1 cellular context compared by ENCODE assay signal in the genomic region with DNA sequence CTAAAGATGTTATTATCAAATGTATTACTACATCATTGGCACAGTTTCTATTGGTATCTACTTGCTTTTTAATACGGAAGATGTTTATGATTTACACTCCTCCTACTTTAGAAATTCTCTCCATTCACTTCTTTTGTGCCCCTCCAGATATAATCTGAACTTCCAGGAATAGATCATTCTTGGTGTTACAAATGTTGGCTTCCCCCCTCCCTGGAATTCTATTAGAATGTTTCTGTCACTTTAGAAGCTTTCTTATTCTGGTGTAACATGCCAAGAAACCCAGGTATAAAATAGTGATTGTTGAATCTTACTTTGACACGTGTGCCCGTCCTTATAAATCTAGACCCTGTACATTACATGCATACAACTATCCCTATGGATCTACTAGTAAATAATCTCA.
TF ChIP-seq lines count a peak whose summit lies in the region.

No MANE protein-coding gene starts in this region.

TF ChIP-seq in GM12878, 131 proteins besides CTCF, POLR2A, EP300 and RAD21:
- TF ChIP-seq TCF3 (IDR thresholded peaks at IDR 0.05; ENCODE audit: borderline replicate concordance, insufficient read depth, low read depth, low read length) (no peak), TCF12 (IDR thresholded peaks at IDR 0.05; ENCODE audit: low read depth, low read length) (no peak), GATAD2B (conservative IDR thresholded peaks at IDR 0.05; ENCODE audit: low read depth) (no peak)
- TF ChIP-seq, protein P1, sequence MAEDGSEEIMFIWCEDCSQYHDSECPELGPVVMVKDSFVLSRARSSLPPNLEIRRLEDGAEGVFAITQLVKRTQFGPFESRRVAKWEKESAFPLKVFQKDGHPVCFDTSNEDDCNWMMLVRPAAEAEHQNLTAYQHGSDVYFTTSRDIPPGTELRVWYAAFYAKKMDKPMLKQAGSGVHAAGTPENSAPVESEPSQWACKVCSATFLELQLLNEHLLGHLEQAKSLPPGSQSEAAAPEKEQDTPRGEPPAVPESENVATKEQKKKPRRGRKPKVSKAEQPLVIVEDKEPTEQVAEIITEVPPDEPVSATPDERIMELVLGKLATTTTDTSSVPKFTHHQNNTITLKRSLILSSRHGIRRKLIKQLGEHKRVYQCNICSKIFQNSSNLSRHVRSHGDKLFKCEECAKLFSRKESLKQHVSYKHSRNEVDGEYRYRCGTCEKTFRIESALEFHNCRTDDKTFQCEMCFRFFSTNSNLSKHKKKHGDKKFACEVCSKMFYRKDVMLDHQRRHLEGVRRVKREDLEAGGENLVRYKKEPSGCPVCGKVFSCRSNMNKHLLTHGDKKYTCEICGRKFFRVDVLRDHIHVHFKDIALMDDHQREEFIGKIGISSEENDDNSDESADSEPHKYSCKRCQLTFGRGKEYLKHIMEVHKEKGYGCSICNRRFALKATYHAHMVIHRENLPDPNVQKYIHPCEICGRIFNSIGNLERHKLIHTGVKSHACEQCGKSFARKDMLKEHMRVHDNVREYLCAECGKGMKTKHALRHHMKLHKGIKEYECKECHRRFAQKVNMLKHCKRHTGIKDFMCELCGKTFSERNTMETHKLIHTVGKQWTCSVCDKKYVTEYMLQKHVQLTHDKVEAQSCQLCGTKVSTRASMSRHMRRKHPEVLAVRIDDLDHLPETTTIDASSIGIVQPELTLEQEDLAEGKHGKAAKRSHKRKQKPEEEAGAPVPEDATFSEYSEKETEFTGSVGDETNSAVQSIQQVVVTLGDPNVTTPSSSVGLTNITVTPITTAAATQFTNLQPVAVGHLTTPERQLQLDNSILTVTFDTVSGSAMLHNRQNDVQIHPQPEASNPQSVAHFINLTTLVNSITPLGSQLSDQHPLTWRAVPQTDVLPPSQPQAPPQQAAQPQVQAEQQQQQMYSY (CRISPR knock-in tag; IDR thresholded peaks at IDR 0.05) = no peak
- TF ChIP-seq, protein P2, sequence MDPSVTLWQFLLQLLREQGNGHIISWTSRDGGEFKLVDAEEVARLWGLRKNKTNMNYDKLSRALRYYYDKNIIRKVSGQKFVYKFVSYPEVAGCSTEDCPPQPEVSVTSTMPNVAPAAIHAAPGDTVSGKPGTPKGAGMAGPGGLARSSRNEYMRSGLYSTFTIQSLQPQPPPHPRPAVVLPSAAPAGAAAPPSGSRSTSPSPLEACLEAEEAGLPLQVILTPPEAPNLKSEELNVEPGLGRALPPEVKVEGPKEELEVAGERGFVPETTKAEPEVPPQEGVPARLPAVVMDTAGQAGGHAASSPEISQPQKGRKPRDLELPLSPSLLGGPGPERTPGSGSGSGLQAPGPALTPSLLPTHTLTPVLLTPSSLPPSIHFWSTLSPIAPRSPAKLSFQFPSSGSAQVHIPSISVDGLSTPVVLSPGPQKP (IDR thresholded peaks at IDR 0.05; ENCODE audit: low read depth, low read length) = no peak
- TF ChIP-seq, protein P3, sequence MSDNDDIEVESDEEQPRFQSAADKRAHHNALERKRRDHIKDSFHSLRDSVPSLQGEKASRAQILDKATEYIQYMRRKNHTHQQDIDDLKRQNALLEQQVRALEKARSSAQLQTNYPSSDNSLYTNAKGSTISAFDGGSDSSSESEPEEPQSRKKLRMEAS (IDR thresholded peaks at IDR 0.05; ENCODE audit: low read depth, low read length) = no peak
- TF ChIP-seq, protein P4, sequence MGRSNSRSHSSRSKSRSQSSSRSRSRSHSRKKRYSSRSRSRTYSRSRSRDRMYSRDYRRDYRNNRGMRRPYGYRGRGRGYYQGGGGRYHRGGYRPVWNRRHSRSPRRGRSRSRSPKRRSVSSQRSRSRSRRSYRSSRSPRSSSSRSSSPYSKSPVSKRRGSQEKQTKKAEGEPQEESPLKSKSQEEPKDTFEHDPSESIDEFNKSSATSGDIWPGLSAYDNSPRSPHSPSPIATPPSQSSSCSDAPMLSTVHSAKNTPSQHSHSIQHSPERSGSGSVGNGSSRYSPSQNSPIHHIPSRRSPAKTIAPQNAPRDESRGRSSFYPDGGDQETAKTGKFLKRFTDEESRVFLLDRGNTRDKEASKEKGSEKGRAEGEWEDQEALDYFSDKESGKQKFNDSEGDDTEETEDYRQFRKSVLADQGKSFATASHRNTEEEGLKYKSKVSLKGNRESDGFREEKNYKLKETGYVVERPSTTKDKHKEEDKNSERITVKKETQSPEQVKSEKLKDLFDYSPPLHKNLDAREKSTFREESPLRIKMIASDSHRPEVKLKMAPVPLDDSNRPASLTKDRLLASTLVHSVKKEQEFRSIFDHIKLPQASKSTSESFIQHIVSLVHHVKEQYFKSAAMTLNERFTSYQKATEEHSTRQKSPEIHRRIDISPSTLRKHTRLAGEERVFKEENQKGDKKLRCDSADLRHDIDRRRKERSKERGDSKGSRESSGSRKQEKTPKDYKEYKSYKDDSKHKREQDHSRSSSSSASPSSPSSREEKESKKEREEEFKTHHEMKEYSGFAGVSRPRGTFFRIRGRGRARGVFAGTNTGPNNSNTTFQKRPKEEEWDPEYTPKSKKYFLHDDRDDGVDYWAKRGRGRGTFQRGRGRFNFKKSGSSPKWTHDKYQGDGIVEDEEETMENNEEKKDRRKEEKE (IDR thresholded peaks at IDR 0.05) = no peak
